In genomic region chr11:60282291-60282690, GRCh38 we compare ENCODE assay signal across 19 cellular contexts. TPM values are rescaled to one million over a fixed set of nuclear protein-coding genes. Genes with fewer than 3 reads are reported as not detected.
"Had no signal": no experiment of that assay in that cellular context is flagged by ENCODE, and none has a peak within 500 bp of the region (broad histone marks: within the 10 kb centered on the region; RNA-seq: fewer than 3 reads in every experiment).

No MANE protein-coding gene starts in this region.

- ATAC-seq: natural killer cell; stimulated activated naive CD8-positive, alpha-beta T cell treated with anti-CD3 and anti-CD28 coated beads, Interleukin-15, amount 100 ng/mL, for 72 hours; WTC11 had no signal

- H3K4me1 Mint-ChIP-seq: activated CD4-positive, alpha-beta memory T cell treated with anti-CD3 and anti-CD28 coated beads, Interleukin-2, amount 10 ng/mL, durations not matched to agents 7 days and 5 days; immature natural killer cell; natural killer cell; stimulated activated naive CD8-positive, alpha-beta T cell treated with anti-CD3 and anti-CD28 coated beads, Interleukin-15, amount 100 ng/mL, for 72 hours had no signal

- H3K9me3 ChIP-seq: heart left ventricle, neutrophil, transverse colon had no signal

- H3K9me3 Mint-ChIP-seq: activated CD4-positive, alpha-beta memory T cell treated with anti-CD3 and anti-CD28 coated beads, Interleukin-2, amount 10 ng/mL, durations not matched to agents 7 days and 5 days; immature natural killer cell; natural killer cell; stimulated activated naive CD8-positive, alpha-beta T cell treated with anti-CD3 and anti-CD28 coated beads, Interleukin-15, amount 100 ng/mL, for 72 hours had no signal

- H3K27ac Mint-ChIP-seq: activated CD4-positive, alpha-beta memory T cell treated with anti-CD3 and anti-CD28 coated beads, Interleukin-2, amount 10 ng/mL, durations not matched to agents 7 days and 5 days; activated naive CD8-positive, alpha-beta T cell; brain; immature natural killer cell; natural killer cell; stimulated activated naive CD8-positive, alpha-beta T cell treated with anti-CD3 and anti-CD28 coated beads, Interleukin-15, amount 100 ng/mL, for 72 hours; WTC11 had no signal

- H3K36me3 ChIP-seq: heart left ventricle, neutrophil, transverse colon had no signal

- DNase-seq: activated CD4-positive, alpha-beta memory T cell treated with anti-CD3 and anti-CD28 coated beads, Interleukin-2, amount 10 ng/mL, durations not matched to agents 7 days and 5 days; activated CD4-positive, alpha-beta T cell treated with anti-CD3 and anti-CD28 coated beads for 4 hours; activated CD8-positive, alpha-beta memory T cell treated with anti-CD3 and anti-CD28 coated beads, Interleukin-2, amount 50 U/mL, for 4 hours; activated gamma-delta T cell; activated T-cell treated with anti-CD3 and anti-CD28 coated beads, Interleukin-2, amount 50 U/mL, for 48 hours; heart left ventricle; immature natural killer cell; natural killer cell; retina; stimulated activated naive CD8-positive, alpha-beta T cell treated with anti-CD3 and anti-CD28 coated beads, Interleukin-15, amount 100 ng/mL, for 72 hours; transverse colon had no signal

- H3K27ac ChIP-seq: epithelial cell of prostate, neutrophil had no signal

- H3K4me3 Mint-ChIP-seq: activated CD4-positive, alpha-beta memory T cell treated with anti-CD3 and anti-CD28 coated beads, Interleukin-2, amount 10 ng/mL, durations not matched to agents 7 days and 5 days; activated naive CD8-positive, alpha-beta T cell; brain; immature natural killer cell; natural killer cell; stimulated activated naive CD8-positive, alpha-beta T cell treated with anti-CD3 and anti-CD28 coated beads, Interleukin-15, amount 100 ng/mL, for 72 hours; WTC11 had no signal

- H3K27me3 ChIP-seq: heart left ventricle, neutrophil, transverse colon had no signal

- H3K4me1 ChIP-seq: transverse colon had no signal

- H3K36me3 Mint-ChIP-seq: activated naive CD8-positive, alpha-beta T cell; brain; immature natural killer cell; natural killer cell had no signal

RNA-seq across cellular contexts. Expression of gene MS4A4A, which starts 1.8 kb away (rescaled TPM):
- total RNA-seq: activated CD4-positive, alpha-beta memory T cell treated with anti-CD3 and anti-CD28 coated beads, Interleukin-2, amount 10 ng/mL, durations not matched to agents 7 days and 5 days; lung microvascular endothelial cell; T-helper 2 cell treated with Interferon-gamma antibody and Interleukin-4, amounts not matched to agents 100 ng/mL and 5 ng/mL, for 36 hours; WTC11 had no signal

RNA-seq across cellular contexts. Expression of gene MS4A4E, which starts 39.4 kb away (rescaled TPM):
- total RNA-seq: activated CD4-positive, alpha-beta memory T cell treated with anti-CD3 and anti-CD28 coated beads, Interleukin-2, amount 10 ng/mL, durations not matched to agents 7 days and 5 days; frontal cortex; lung microvascular endothelial cell; T-helper 2 cell treated with Interferon-gamma antibody and Interleukin-4, amounts not matched to agents 100 ng/mL and 5 ng/mL, for 36 hours; WTC11 had no signal
- polyA plus RNA-seq: immature natural killer cell had no signal

RNA-seq across cellular contexts. Expression of gene MS4A6E, which starts 44.8 kb away (rescaled TPM):
- total RNA-seq: activated CD4-positive, alpha-beta memory T cell treated with anti-CD3 and anti-CD28 coated beads, Interleukin-2, amount 10 ng/mL, durations not matched to agents 7 days and 5 days; frontal cortex; heart left ventricle; lung microvascular endothelial cell; natural killer cell; T-helper 2 cell treated with Interferon-gamma antibody and Interleukin-4, amounts not matched to agents 100 ng/mL and 5 ng/mL, for 36 hours; transverse colon; WTC11 had no signal
- polyA plus RNA-seq: immature natural killer cell had no signal
